1 cellular context compared by ENCODE assay signal in genomic region chr10:126157127-126157526, GRCh38.
TF ChIP-seq lines count a peak whose summit lies in the region.

No MANE protein-coding gene starts in this region.

TF ChIP-seq in GM23338, 12 proteins besides CTCF, POLR2A, EP300 and RAD21 (continued from another document):
- no peak for TF ChIP-seq ZNF462 (CRISPR knock-in tag; IDR thresholded peaks at IDR 0.05)
- TF ChIP-seq REST (IDR thresholded peaks at IDR 0.05; ENCODE audit: unreplicated experiment), result no peak
- no peak for TF ChIP-seq STAT1 (IDR thresholded peaks at IDR 0.05; ENCODE audit: unreplicated experiment)
- TF ChIP-seq CREB1 (CRISPR knock-in tag; IDR thresholded peaks at IDR 0.05; ENCODE audit: low read depth), result no peak
- TF ChIP-seq EZH2 (IDR thresholded peaks at IDR 0.05; ENCODE audit: low read depth, unreplicated experiment), result no peak
